ENCODE assay signal across 27 cellular contexts in genomic region chr20:8986631-8987030, GRCh38.
"Had no signal": no experiment of that assay in that cellular context is flagged by ENCODE, and none has a peak within 500 bp of the region (broad histone marks: within the 10 kb centered on the region; RNA-seq: fewer than 3 reads in every experiment).

No MANE protein-coding gene starts in this region.

- H3K4me3 ChIP-seq: stomach, suprapubic skin, testis, thoracic aorta, thyroid gland, tibial artery, tibial nerve, transverse colon, upper lobe of left lung, upper lobe of right lung, uterus, vagina had no signal

- DNase-seq: stimulated activated CD4-positive, alpha-beta T cell treated with anti-CD3 and anti-CD28 coated beads, Interleukin-2, amount 100 ng/mL, for 48 hours; stimulated activated CD4-positive, alpha-beta T cell treated with anti-CD3 and anti-CD28 coated beads, Interleukin-4, amount 100 ng/mL, for 1 hour; stimulated activated CD4-positive, alpha-beta T cell treated with anti-CD3 and anti-CD28 coated beads, Interleukin-4, amount 100 ng/mL, for 24 hours; stimulated activated CD4-positive, alpha-beta T cell treated with anti-CD3 and anti-CD28 coated beads, Interleukin-4, amount 100 ng/mL, for 4 hours; stimulated activated CD8-positive, alpha-beta memory T cell treated with anti-CD3 and anti-CD28 coated beads, Interleukin-4, amount 100 ng/mL, for 48 hours; stimulated activated naive B cell treated with anti-CD40 and anti-IgM and Interleukin-4, amounts not matched to agents 10 μg/mL and 1 μg/mL and 100 μg/mL, for 72 hours; stimulated activated naive CD4-positive, alpha-beta T cell; stimulated activated naive CD4-positive, alpha-beta T cell treated with Interleukin-2 at 50 U/mL for 16 hours; stimulated activated naive CD8-positive, alpha-beta T cell treated with anti-CD3 and anti-CD28 coated beads, Interleukin-15, amount 100 ng/mL, for 72 hours; stimulated activated naive CD8-positive, alpha-beta T cell treated with anti-CD3 and anti-CD28 coated beads, Interleukin-15, Interleukin-2, amounts not matched to agents 100 U/mL and 50 U/mL, for 24 hours; stomach; substantia nigra; testis; thyroid gland; tibial artery; transverse colon; trophoblast cell; upper lobe of left lung; upper lobe of right lung; uterus had no signal

- FAIRE-seq: urothelium cell line had no signal

- H3K36me3 ChIP-seq: stomach, suprapubic skin, thoracic aorta, thyroid gland, tibial artery, tibial nerve, transverse colon, upper lobe of left lung, upper lobe of right lung, uterus, vagina had no signal

- H3K27me3 ChIP-seq: stomach, suprapubic skin, testis, thyroid gland, tibial artery, tibial nerve, transverse colon, upper lobe of left lung, upper lobe of right lung, uterus, vagina had no signal

- H3K9me3 ChIP-seq: stomach, suprapubic skin, testis, thoracic aorta, thyroid gland, tibial artery, tibial nerve, transverse colon, upper lobe of left lung, upper lobe of right lung, uterus, vagina had no signal

- ATAC-seq: stimulated activated effector memory CD8-positive, alpha-beta T cell treated with anti-CD3 and anti-CD28 coated beads, Interleukin-12 subunit alpha, Interleukin-12 subunit beta, amount 100 ng/mL, for 72 hours; stimulated activated memory B cell treated with anti-CD40 and anti-IgM and Interleukin-4, amounts not matched to agents 10 μg/mL and 1 μg/mL and 100 μg/mL, for 72 hours; stimulated activated naive B cell treated with anti-CD40 and anti-IgM and Interleukin-4, amounts not matched to agents 10 μg/mL and 1 μg/mL and 100 μg/mL, for 72 hours; stimulated activated naive CD8-positive, alpha-beta T cell treated with anti-CD3 and anti-CD28 coated beads, Interleukin-15, amount 100 ng/mL, for 72 hours; stimulated activated naive CD8-positive, alpha-beta T cell treated with anti-CD3 and anti-CD28 coated beads, Interleukin-15, Interleukin-2, amounts not matched to agents 100 U/mL and 50 U/mL, for 24 hours; upper lobe of right lung had no signal

- H3K4me1 ChIP-seq: suprapubic skin, testis, thyroid gland, tibial nerve, transverse colon, upper lobe of left lung, upper lobe of right lung, uterus, vagina had no signal

- H3K27ac ChIP-seq: stomach, suprapubic skin, testis, thoracic aorta, thyroid gland, tibial artery, tibial nerve, transverse colon, upper lobe of left lung, upper lobe of right lung, uterus, vagina had no signal
